8 cellular contexts compared by ENCODE assay signal in the genomic region with DNA sequence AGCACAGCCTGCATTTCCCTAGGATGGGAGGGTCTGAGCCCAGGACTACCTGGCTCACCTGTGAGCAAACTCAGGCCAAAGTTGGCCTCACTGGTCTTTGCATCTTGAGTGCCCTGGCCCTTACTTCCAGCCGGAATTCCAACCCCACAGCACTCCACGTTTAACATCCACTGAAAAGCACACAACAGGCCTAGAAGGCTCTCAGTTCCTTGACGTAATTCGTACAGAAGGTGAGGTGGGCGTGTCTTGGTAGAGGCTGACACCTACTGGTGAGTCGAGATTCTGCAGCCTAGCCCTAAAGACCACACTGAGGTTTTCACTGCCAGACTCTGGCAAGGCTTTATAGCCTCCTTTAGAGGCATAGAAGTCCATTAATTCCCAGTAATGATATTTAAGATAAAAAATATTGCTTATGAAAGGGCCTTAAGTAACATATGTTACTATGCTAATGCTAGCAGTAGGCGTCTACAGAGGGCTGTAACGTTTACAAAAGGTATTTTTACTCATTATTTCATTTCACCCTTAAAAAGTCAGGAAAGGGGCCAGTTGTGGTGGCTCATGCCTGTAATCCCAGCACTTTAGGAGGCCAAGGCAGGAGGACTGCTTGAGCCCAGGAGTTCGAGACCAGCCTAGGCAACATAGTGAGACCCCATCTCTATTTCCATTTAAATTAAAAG.
DNase-seq lines count a peak whose midpoint lies in the region; ATAC-seq lines count a peak whose summit lies in the region.

No MANE protein-coding gene starts in this region.

- no peaks in the 10 kb centered on the region for H3K9me3 Mint-ChIP-seq in activated naive CD4-positive, alpha-beta T cell treated with anti-CD3 and anti-CD28 coated beads for 36 hours

- no peak overlapping the region for H3K4me3 ChIP-seq in SJCRH30

- CTCF ChIA-PET in activated naive CD4-positive, alpha-beta T cell treated with anti-CD3 and anti-CD28 coated beads for 36 hours (lab: Charles Lee) = interaction anchor here (1.0 kb wide), 1 partner anchor 9 kb away, joined by 3 read pairs; no protein-coding TSS in a partner anchor

- ATAC-seq in HG03175 (IDR thresholded peaks at IDR 0.05; ENCODE audit: unreplicated experiment) (peak; percentile 72), GM21423 (IDR thresholded peaks at IDR 0.05; ENCODE audit: unreplicated experiment) (no peak)

- H3K27ac Mint-ChIP-seq in activated naive CD4-positive, alpha-beta T cell treated with anti-CD3 and anti-CD28 coated beads for 36 hours = no peak overlapping the region

- H3K4me1 Mint-ChIP-seq in activated naive CD4-positive, alpha-beta T cell treated with anti-CD3 and anti-CD28 coated beads for 36 hours (ENCODE audit: low read depth) = peaks cover 9% of the 10 kb centered on the region

- no peaks in the 10 kb centered on the region for H3K36me3 Mint-ChIP-seq in activated naive CD4-positive, alpha-beta T cell treated with anti-CD3 and anti-CD28 coated beads for 36 hours (ENCODE audit: low read depth)

- H3K4me1 ChIP-seq in SJCRH30 = peaks cover 7% of the 10 kb centered on the region; the same call in 1 of the 2 replicates

- no peaks in the 10 kb centered on the region; the same call in 1 of the 2 replicates for H3K9me3 ChIP-seq in SJCRH30 (replicated peaks)

- no peaks in the 10 kb centered on the region for H3K27me3 ChIP-seq in SJCRH30

- peak; percentile 93 for DNase-seq in DMS53 (lab: John Stamatoyannopoulos, UW)
- DNase-seq in SJCRH30 = peak; percentile 67 to 73
- peak; percentile 81 for DNase-seq in activated naive CD4-positive, alpha-beta T cell treated with anti-CD3 and anti-CD28 coated beads for 36 hours
- peak; percentile 55 for DNase-seq in hepatic stellate cell (ENCODE audit: low spot score)
- DNase-seq in stimulated activated CD4-positive, alpha-beta T cell treated with anti-CD3 and anti-CD28 coated beads, Interleukin-15, amount 100 ng/mL, for 1 hour (ENCODE audit: low read depth in 1 of 2, low spot score in 1 of 2) = peak; percentile 17 to 31
- DNase-seq in SW 1271 (lab: John Stamatoyannopoulos, UW) = no peak

- H3K36me3 ChIP-seq in SJCRH30 = no peaks in the 10 kb centered on the region

- H3K27me3 Mint-ChIP-seq in activated naive CD4-positive, alpha-beta T cell treated with anti-CD3 and anti-CD28 coated beads for 36 hours (ENCODE audit: low read depth) = no peaks in the 10 kb centered on the region

- no peak overlapping the region for H3K27ac ChIP-seq in SJCRH30

- intact Hi-C loops in activated naive CD4-positive, alpha-beta T cell treated with anti-CD3 and anti-CD28 coated beads for 36 hours (cut with micrococcal nuclease) = loop anchor here (2.0 to 10.0 kb wide), 4 partner anchors 119 to 571 kb away; partner anchors contain the start of gene RCC1L

- no peak overlapping the region for H3K4me3 Mint-ChIP-seq in activated naive CD4-positive, alpha-beta T cell treated with anti-CD3 and anti-CD28 coated beads for 36 hours

Comparison
In these comparisons a context has a peak if more than half of its experiments do, and no peak if none do; other contexts are left out.
1. DNase-seq: peak in DMS53 (single experiment), SJCRH30 (2 of 2), activated naive CD4-positive, alpha-beta T cell treated with anti-CD3 and anti-CD28 coated beads for 36 hours (single experiment), hepatic stellate cell (single experiment) and stimulated activated CD4-positive, alpha-beta T cell treated with anti-CD3 and anti-CD28 coated beads, Interleukin-15, amount 100 ng/mL, for 1 hour (2 of 2); none in SW 1271 (0 of 2).